ENCODE assay signal across 22 cellular contexts in genomic region chr17:19652595-19652994, GRCh38. TPM values are rescaled to one million over a fixed set of nuclear protein-coding genes. Genes with fewer than 3 reads are reported as not detected.
DNase-seq lines count a peak whose midpoint lies in the region; ATAC-seq, FAIRE-seq and TF ChIP-seq lines count a peak whose summit lies in the region.
"Had no signal": no experiment of that assay in that cellular context is flagged by ENCODE, and none has a peak within 500 bp of the region (broad histone marks: within the 10 kb centered on the region; RNA-seq: fewer than 3 reads in every experiment).

No MANE protein-coding gene starts in this region.

- TF ChIP-seq RAD21 in HepG2 (CRISPR knock-in tag; IDR thresholded peaks at IDR 0.05) = no peak

- no peak for DNase-seq in RWPE2 (ENCODE audit: low spot score)
- no peak for DNase-seq in coronary artery (ENCODE audit: low spot score)
- DNase-seq in HepG2 (ENCODE audit: low spot score) = no peak
- no peak for DNase-seq in thoracic aorta (ENCODE audit: low spot score)
- DNase-seq in EL = no peak
- no peak for DNase-seq in left colon
- DNase-seq in stimulated activated CD4-positive, alpha-beta T cell treated with anti-CD3 and anti-CD28 coated beads, Interleukin-4, amount 100 ng/mL, for 4 hours = no peak
- DNase-seq: activated CD4-positive, alpha-beta T cell treated with anti-CD3 and anti-CD28 coated beads, Interleukin-2, amount 10 ng/mL, durations not matched to agents 24 days and 14 days; activated CD8-positive, alpha-beta memory T cell treated with anti-CD3 and anti-CD28 coated beads, Interleukin-2, amount 50 U/mL, for 48 hours; activated gamma-delta T cell treated with Interleukin-2 at 50 U/mL for 16 hours; AML-193; anterior cingulate cortex; colonic mucosa; H9; naive thymus-derived CD8-positive, alpha-beta T cell; NCI-H1694 treated with DMSO at 0.1 percent for 48 hours; NCI-H345; NK-92 treated with Interleukin-12 subunit alpha and Interleukin-12 subunit beta, amount 100 ng/mL, for 24 hours; RPMI8226; stimulated activated CD4-positive, alpha-beta T cell treated with anti-CD3 and anti-CD28 coated beads, Interleukin-12 subunit alpha, Interleukin-12 subunit beta, amount 100 ng/mL, for 4 hours had no signal

- H3K4me3 ChIP-seq in RWPE2 (ENCODE audit: severe bottlenecking) (no peak overlapping the region), coronary artery (no peak overlapping the region), HepG2 (replicated peaks in 1 of 3; ENCODE audit: insufficient read depth in 1 of 3, low read depth in 2 of 3, low read length in 3 of 3) (peak overlapping the region in 2 of 3 experiments; percentile 20 to 86; a peak in 1 of 6 replicates), thoracic aorta (peak overlapping the region; percentile 3)
- H3K4me3 ChIP-seq: colonic mucosa had no signal

- H3K36me3 ChIP-seq in RWPE2 (ENCODE audit: low read depth) (peaks cover 67% of the 10 kb centered on the region), HepG2 (replicated peaks in 1 of 2; ENCODE audit: control insufficient read depth in 1 of 2, insufficient read depth in 2 of 2, low read length in 2 of 2) (peaks cover 8 to 45% of the 10 kb centered on the region in 2 experiments), thoracic aorta (peaks cover 26% of the 10 kb centered on the region)
- H3K36me3 ChIP-seq: colonic mucosa had no signal

- H3K4me1 ChIP-seq in RWPE2 (ENCODE audit: insufficient read depth, poor library complexity, severe bottlenecking) (peaks cover 30% of the 10 kb centered on the region), HepG2 (ENCODE audit: insufficient read depth, low read length) (peaks cover 63% of the 10 kb centered on the region), thoracic aorta (ENCODE audit: control insufficient read depth in 1 of 2, low read depth in 2 of 2) (peaks cover 26 to 64% of the 10 kb centered on the region in 2 donors)

- no peak for TF ChIP-seq POLR2A in HepG2 (IDR thresholded peaks at IDR 0.05; ENCODE audit: insufficient read depth in 1 of 2, low read depth in 2 of 2, low read length in 2 of 2)

- POLR2A ChIA-PET in HepG2 (lab: Yijun Ruan, JAX) = interaction anchor here (1.1 to 2.8 kb wide), 4 partner anchors 8 to 275 kb away, joined by 3 to 16 read pairs (median 6); partner anchors contain the start of gene MAPK7

- H4K20me1 ChIP-seq in HepG2 (ENCODE audit: insufficient read depth, low read length) = no peaks in the 10 kb centered on the region

- peaks cover 75% of the 10 kb centered on the region for H3K79me2 ChIP-seq in HepG2 (ENCODE audit: insufficient read depth, low read length)

- BruUV-seq in HepG2 (replicated peaks; lab: Mats Ljungman, UMichigan) = no TSS peak

- FAIRE-seq in HepG2 (lab: Jason Lieb, UNC) = no peak

- H3K9me3 ChIP-seq in RWPE2 (ENCODE audit: severe bottlenecking) (no peaks in the 10 kb centered on the region), HepG2 (ENCODE audit: low read length) (no peaks in the 10 kb centered on the region), thoracic aorta (no peaks in the 10 kb centered on the region)
- H3K9me3 ChIP-seq: colonic mucosa had no signal

- TF ChIP-seq CTCF in RWPE2 (IDR thresholded peaks at IDR 0.05; ENCODE audit: poor library complexity, severe bottlenecking) (no peak), coronary artery (IDR thresholded peaks at IDR 0.05) (no peak), HepG2 (CRISPR knock-in tag; IDR thresholded peaks at IDR 0.05) (no peak), thoracic aorta (IDR thresholded peaks at IDR 0.05) (no peak)

- H3K4me2 ChIP-seq in HepG2 (ENCODE audit: low read depth, low read length) = peak overlapping the region; percentile 85

- ATAC-seq in RWPE2 (ENCODE audit: low read depth) (no peak), HepG2 (no peak), thoracic aorta (ENCODE audit: insufficient number of reproducible peaks, low FRiP score, low read depth) (no peak), left colon (no peak), GM21723 (IDR thresholded peaks at IDR 0.05; ENCODE audit: unreplicated experiment) (no peak)
- ATAC-seq: naive thymus-derived CD8-positive, alpha-beta T cell; stimulated activated effector memory CD8-positive, alpha-beta T cell treated with anti-CD3 and anti-CD28 coated beads, Interleukin-12 subunit alpha, Interleukin-12 subunit beta, amount 100 ng/mL, for 72 hours had no signal

- no peak for TF ChIP-seq EP300 in HepG2 (IDR thresholded peaks at IDR 0.05; ENCODE audit: low read depth in 2 of 2, low read length in 2 of 2)
- no peak for TF ChIP-seq EP300 in HepG2 (CRISPR knock-in tag; IDR thresholded peaks at IDR 0.05; ENCODE audit: borderline replicate concordance)

- in situ Hi-C loops in HepG2 (cut with HindIII; ENCODE audit: extremely low pct_ligation_motif_present, low pct_unique_long_range_greater_than_20kb) = no loop called here

- H3K27ac ChIP-seq in RWPE2 (ENCODE audit: poor library complexity, severe bottlenecking) (peak overlapping the region; percentile 75), coronary artery (peak overlapping the region; percentile 44 to 51), HepG2 (ENCODE audit: extremely low read length, insufficient read depth, low read length) (peak overlapping the region; percentile 56), thoracic aorta (peak overlapping the region; percentile 64 to 70)
- H3K27ac ChIP-seq: colonic mucosa had no signal

- CTCF ChIA-PET in HepG2 (lab: Yijun Ruan, JAX; ENCODE audit: low intra/inter-chr PET ratio, low total read pairs) = no interaction called here

- H3K27me3 ChIP-seq in RWPE2 (ENCODE audit: insufficient read depth, poor library complexity, severe bottlenecking) (no peaks in the 10 kb centered on the region), HepG2 (ENCODE audit: control insufficient read depth in 1 of 2, insufficient read depth in 2 of 2, low read length in 2 of 2) (no peaks in the 10 kb centered on the region; a peak in 1 of 5 replicates), thoracic aorta (replicated peaks; ENCODE audit: insufficient read depth) (no peaks in the 10 kb centered on the region)
- H3K27me3 ChIP-seq: colonic mucosa had no signal

- WGBS in HepG2 (ENCODE audit: low lambda C conversion rate) = 29% methylated on average over 3 of the region's 3 CpGs

- H3K9ac ChIP-seq in HepG2 (ENCODE audit: insufficient read depth, low read depth, low read length) = 0 out of 2 replicates have a peak overlapping the region, but pooled peaks have one; percentile 85

- no peak overlapping the region for H2AFZ ChIP-seq in HepG2 (ENCODE audit: low read length)

- intact Hi-C loops in HepG2 (cut with micrococcal nuclease; ENCODE audit: unreplicated experiment) (no loop called here), left colon (cut with DNase I, micrococcal nuclease) (no loop called here)

TF ChIP-seq in HepG2, 621 proteins besides CTCF, POLR2A, EP300 and RAD21 (continues in another document):
- peak; percentile 41; the same call in 1 of the 2 replicates for TF ChIP-seq CEBPG (CRISPR knock-in tag; IDR thresholded peaks at IDR 0.05)
- TF ChIP-seq, protein P1, sequence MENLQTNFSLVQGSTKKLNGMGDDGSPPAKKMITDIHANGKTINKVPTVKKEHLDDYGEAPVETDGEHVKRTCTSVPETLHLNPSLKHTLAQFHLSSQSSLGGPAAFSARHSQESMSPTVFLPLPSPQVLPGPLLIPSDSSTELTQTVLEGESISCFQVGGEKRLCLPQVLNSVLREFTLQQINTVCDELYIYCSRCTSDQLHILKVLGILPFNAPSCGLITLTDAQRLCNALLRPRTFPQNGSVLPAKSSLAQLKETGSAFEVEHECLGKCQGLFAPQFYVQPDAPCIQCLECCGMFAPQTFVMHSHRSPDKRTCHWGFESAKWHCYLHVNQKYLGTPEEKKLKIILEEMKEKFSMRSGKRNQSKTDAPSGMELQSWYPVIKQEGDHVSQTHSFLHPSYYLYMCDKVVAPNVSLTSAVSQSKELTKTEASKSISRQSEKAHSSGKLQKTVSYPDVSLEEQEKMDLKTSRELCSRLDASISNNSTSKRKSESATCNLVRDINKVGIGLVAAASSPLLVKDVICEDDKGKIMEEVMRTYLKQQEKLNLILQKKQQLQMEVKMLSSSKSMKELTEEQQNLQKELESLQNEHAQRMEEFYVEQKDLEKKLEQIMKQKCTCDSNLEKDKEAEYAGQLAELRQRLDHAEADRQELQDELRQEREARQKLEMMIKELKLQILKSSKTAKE (CRISPR knock-in tag; IDR thresholded peaks at IDR 0.05; ENCODE audit: borderline replicate concordance) = no peak
- no peak for TF ChIP-seq CBFB (CRISPR knock-in tag; IDR thresholded peaks at IDR 0.05)
- TF ChIP-seq SMAD3 (CRISPR knock-in tag; IDR thresholded peaks at IDR 0.05) = no peak
- no peak for TF ChIP-seq AGO2 (optimal IDR thresholded peaks at IDR 0.05; ENCODE audit: low read depth, low read length)

RNA-seq across cellular contexts. Expression of gene ALDH3A2, which starts 4.0 kb away (rescaled TPM):
- total RNA-seq in HepG2 (2016; rRNA removed; fragmentation: Illumina TruSeq; extraction: Trizol) (180 and 245 TPM in 2 replicates), thoracic aorta (100 to 1,000 TPM in 1 of 2 donors, 10 to 100 TPM in 1; 98.1 to 125 TPM), left colon (100 to 1,000 TPM; 105 to 114 TPM)
- 28.5 and 29.7 TPM in 2 replicates for total RNA-seq in HepG2 (2016; cell fraction: cytosol; rRNA removed; fragmentation: Illumina TruSeq; extraction: Trizol; ENCODE audit: low read depth)
- total RNA-seq in HepG2 (2016; cell fraction: insoluble cytoplasmic fraction; rRNA removed; fragmentation: Illumina TruSeq; extraction: Trizol) = 175 and 252 TPM in 2 replicates
- total RNA-seq in HepG2 (2016; cell fraction: membrane; rRNA removed; fragmentation: Illumina TruSeq; extraction: Trizol) = 79.3 and 80.3 TPM in 2 replicates
- total RNA-seq in HepG2 (2016; cell fraction: nucleus; rRNA removed; fragmentation: Illumina TruSeq; extraction: Trizol) = 120 and 125 TPM in 2 replicates
- polyA plus RNA-seq in HepG2 (2011; rRNA removed) = 79.1 and 80.8 TPM in 2 replicates
- polyA plus RNA-seq in HepG2 (2011; cell fraction: cytosol; rRNA removed) = 72.4 and 72.5 TPM in 2 replicates
- polyA plus RNA-seq in HepG2 (2011; cell fraction: nucleus; rRNA removed) = 82.4 and 90.1 TPM in 2 replicates
- polyA plus RNA-seq in HepG2 (2012) = 70.0 and 93.3 TPM in 2 replicates
- 19.4 and 20.8 TPM in 2 replicates for polyA plus RNA-seq in HepG2 (2016; cell fraction: cytosol; fragmentation: Illumina TruSeq; extraction: Trizol; ENCODE audit: low read depth)
- 213 and 225 TPM in 2 replicates for polyA plus RNA-seq in HepG2 (2016; cell fraction: insoluble cytoplasmic fraction; fragmentation: Illumina TruSeq; extraction: Trizol; ENCODE audit: low read depth)
- 43.5 and 52.2 TPM in 2 replicates for polyA plus RNA-seq in HepG2 (2016; cell fraction: membrane; fragmentation: Illumina TruSeq; extraction: Trizol; ENCODE audit: low read depth)
- polyA plus RNA-seq in HepG2 (2016; cell fraction: nucleus; fragmentation: Illumina TruSeq; extraction: Trizol; ENCODE audit: insufficient read depth, low read depth) = 137 and 153 TPM in 2 replicates
- polyA minus RNA-seq in HepG2 (2011; rRNA and poly(A)+ RNA removed; ENCODE audit: low replicate concordance) = 42.9 and 77.2 TPM in 2 replicates
- 64.1 and 78.1 TPM in 2 replicates for polyA minus RNA-seq in HepG2 (2011; cell fraction: cytosol; rRNA and poly(A)+ RNA removed)
- 127 and 128 TPM in 2 replicates for polyA minus RNA-seq in HepG2 (2011; cell fraction: nucleus; rRNA and poly(A)+ RNA removed)

Comparison
In these comparisons a context has a peak if more than half of its experiments do, and no peak if none do; other contexts are left out.
1. H3K4me3 ChIP-seq: peak in HepG2 (2 of 3) and thoracic aorta (single experiment); none in RWPE2 (single experiment) and coronary artery (single experiment).
2. Peak in every context shown above with its lines, with median percentiles within 50 percentile points of each other: H3K27ac ChIP-seq.